In genomic region chr1:112676543-112676942, GRCh38 we compare ENCODE assay signal across 13 cellular contexts. TPM values are rescaled to one million over a fixed set of nuclear protein-coding genes. Genes with fewer than 3 reads are reported as not detected.
DNase-seq lines count a peak whose midpoint lies in the region; ATAC-seq and TF ChIP-seq lines count a peak whose summit lies in the region.
"Had no signal": no experiment of that assay in that cellular context is flagged by ENCODE, and none has a peak within 500 bp of the region (broad histone marks: within the 10 kb centered on the region; RNA-seq: fewer than 3 reads in every experiment).

No MANE protein-coding gene starts in this region.

- intact Hi-C loops in activated CD4-positive, alpha-beta memory T cell treated with anti-CD3 and anti-CD28 coated beads for 36 hours (cut with micrococcal nuclease): loop anchor here (10.0 kb wide), 1 partner anchor 172 kb away; the partner anchor contains the start of gene WNT2B
- intact Hi-C loops in activated B cell treated with CpG ODN at 0.5 μM for 24 hours (cut with micrococcal nuclease): loop anchor here (10.0 kb wide), 1 partner anchor 172 kb away; the partner anchor contains the start of gene WNT2B

- TF ChIP-seq CTCF in KMS-11 (conservative IDR thresholded peaks at IDR 0.05; ENCODE audit: low read depth, low read length) (no peak), activated B cell treated with CpG ODN at 0.5 μM for 24 hours (IDR thresholded peaks at IDR 0.05) (no peak), nephron (IDR thresholded peaks at IDR 0.05; ENCODE audit: unreplicated experiment in 3 of 3) (no peak)

- H3K27me3 Mint-ChIP-seq in activated CD4-positive, alpha-beta memory T cell treated with anti-CD3 and anti-CD28 coated beads, Interleukin-2, amount 10 ng/mL, durations not matched to agents 7 days and 5 days: no peaks in the 10 kb centered on the region
- no peaks in the 10 kb centered on the region for H3K27me3 Mint-ChIP-seq in activated CD4-positive, alpha-beta memory T cell treated with anti-CD3 and anti-CD28 coated beads for 36 hours
- H3K27me3 Mint-ChIP-seq in activated B cell treated with CpG ODN at 0.5 μM for 24 hours: no peaks in the 10 kb centered on the region
- no peaks in the 10 kb centered on the region for H3K27me3 Mint-ChIP-seq in nephron (ENCODE audit: low read depth)

- H3K27ac Mint-ChIP-seq in activated CD4-positive, alpha-beta memory T cell treated with anti-CD3 and anti-CD28 coated beads, Interleukin-2, amount 10 ng/mL, durations not matched to agents 7 days and 5 days: no peak overlapping the region
- H3K27ac Mint-ChIP-seq in activated CD4-positive, alpha-beta memory T cell treated with anti-CD3 and anti-CD28 coated beads for 36 hours: no peak overlapping the region
- peak overlapping the region; percentile 42 for H3K27ac Mint-ChIP-seq in activated B cell treated with CpG ODN at 0.5 μM for 24 hours
- peak overlapping the region; percentile 53 to 93 (median 80) for H3K27ac Mint-ChIP-seq in nephron

- H3K4me2 ChIP-seq in KMS-11: peak overlapping the region; percentile 95; the same call in 1 of the 2 replicates

- no peak overlapping the region for H2AFZ ChIP-seq in KMS-11 (ENCODE audit: low read depth)

- POLR2A ChIA-PET in activated CD4-positive, alpha-beta memory T cell treated with anti-CD3 and anti-CD28 coated beads, Interleukin-2, amount 10 ng/mL, durations not matched to agents 7 days and 5 days (lab: Charles Lee): interaction anchor here (2.0 to 5.1 kb wide), 7 partner anchors 9 to 57 kb away, joined by 6 to 101 read pairs (median 46); partner anchors contain the start of genes CAPZA1, PPM1J, RHOC and ST7L
- POLR2A ChIA-PET in activated CD4-positive, alpha-beta memory T cell treated with anti-CD3 and anti-CD28 coated beads for 36 hours (lab: Charles Lee): no interaction called here
- POLR2A ChIA-PET in activated B cell treated with CpG ODN at 0.5 μM for 24 hours (lab: Charles Lee): no interaction called here

- H3K4me3 Mint-ChIP-seq in activated CD4-positive, alpha-beta memory T cell treated with anti-CD3 and anti-CD28 coated beads, Interleukin-2, amount 10 ng/mL, durations not matched to agents 7 days and 5 days: peak overlapping the region; percentile 5
- no peak overlapping the region for H3K4me3 Mint-ChIP-seq in activated CD4-positive, alpha-beta memory T cell treated with anti-CD3 and anti-CD28 coated beads for 36 hours
- peak overlapping the region; percentile 80 for H3K4me3 Mint-ChIP-seq in activated B cell treated with CpG ODN at 0.5 μM for 24 hours
- peak overlapping the region; percentile 85 to 88 (median 87) for H3K4me3 Mint-ChIP-seq in nephron

- peaks cover 20% of the 10 kb centered on the region for H3K4me1 ChIP-seq in KMS-11 (ENCODE audit: low read depth, poor library complexity, severe bottlenecking)

- peaks cover 62% of the 10 kb centered on the region for H3K36me3 Mint-ChIP-seq in activated CD4-positive, alpha-beta memory T cell treated with anti-CD3 and anti-CD28 coated beads, Interleukin-2, amount 10 ng/mL, durations not matched to agents 7 days and 5 days (ENCODE audit: low read depth)
- H3K36me3 Mint-ChIP-seq in activated CD4-positive, alpha-beta memory T cell treated with anti-CD3 and anti-CD28 coated beads for 36 hours: peaks cover 12% of the 10 kb centered on the region
- H3K36me3 Mint-ChIP-seq in activated B cell treated with CpG ODN at 0.5 μM for 24 hours (ENCODE audit: low read depth) (peaks cover 12% of the 10 kb centered on the region), nephron (ENCODE audit: low read depth) (peaks cover 42% of the 10 kb centered on the region)

- H3K36me3 ChIP-seq in KMS-11 (ENCODE audit: insufficient read depth): no peaks in the 10 kb centered on the region
- H3K36me3 ChIP-seq: transverse colon had no signal

- no peak overlapping the region for H3K27ac ChIP-seq in KMS-11

- H3K4me1 Mint-ChIP-seq in activated CD4-positive, alpha-beta memory T cell treated with anti-CD3 and anti-CD28 coated beads, Interleukin-2, amount 10 ng/mL, durations not matched to agents 7 days and 5 days: peaks cover 40% of the 10 kb centered on the region
- peaks cover 46% of the 10 kb centered on the region for H3K4me1 Mint-ChIP-seq in activated CD4-positive, alpha-beta memory T cell treated with anti-CD3 and anti-CD28 coated beads for 36 hours (ENCODE audit: low read depth)
- peaks cover 35% of the 10 kb centered on the region for H3K4me1 Mint-ChIP-seq in activated B cell treated with CpG ODN at 0.5 μM for 24 hours
- H3K4me1 Mint-ChIP-seq in nephron: peaks cover 36% of the 10 kb centered on the region

- CTCF ChIA-PET in activated CD4-positive, alpha-beta memory T cell treated with anti-CD3 and anti-CD28 coated beads, Interleukin-2, amount 10 ng/mL, durations not matched to agents 7 days and 5 days (lab: Charles Lee): interaction anchor here (2.3 to 2.9 kb wide), 3 partner anchors 28 to 285 kb away, joined by 9 to 22 read pairs (median 11); no protein-coding TSS in a partner anchor
- CTCF ChIA-PET in activated CD4-positive, alpha-beta memory T cell treated with anti-CD3 and anti-CD28 coated beads for 36 hours (lab: Charles Lee): interaction anchor here (1.0 to 1.5 kb wide), 4 partner anchors 32 to 396 kb away, joined by 3 read pairs; partner anchors contain the start of gene LRIG2
- CTCF ChIA-PET in activated B cell treated with CpG ODN at 0.5 μM for 24 hours (lab: Charles Lee): interaction anchor here (0.6 kb wide), 1 partner anchor 54 kb away, joined by 3 read pairs; no protein-coding TSS in a partner anchor

- H3K4me3 ChIP-seq in KMS-11 (IDR thresholded peaks at IDR 0.05; ENCODE audit: insufficient read depth, low read depth, low read length): no peak overlapping the region

- no peaks in the 10 kb centered on the region for H3K79me2 ChIP-seq in KMS-11 (ENCODE audit: insufficient read depth, low read depth)

- DNase-seq in activated CD4-positive, alpha-beta memory T cell treated with anti-CD3 and anti-CD28 coated beads, Interleukin-2, amount 10 ng/mL, durations not matched to agents 7 days and 5 days: no peak
- no peak for DNase-seq in activated CD4-positive, alpha-beta memory T cell treated with anti-CD3 and anti-CD28 coated beads for 36 hours
- no peak for DNase-seq in activated B cell treated with CpG ODN at 0.5 μM for 24 hours
- no peak for DNase-seq in activated CD8-positive, alpha-beta memory T cell treated with anti-CD3 and anti-CD28 coated beads, Interleukin-2, amount 50 U/mL, for 4 hours
- DNase-seq in anterior cingulate cortex (lab: John Stamatoyannopoulos, UW): no peak
- no peak for DNase-seq in SW 1271 (lab: John Stamatoyannopoulos, UW)
- DNase-seq: DMS153; effector CD4-positive, alpha-beta T cell; NCI-H1092 treated with DMSO at 0.1 percent for 48 hours; NCI-H226; transverse colon had no signal

- no peaks in the 10 kb centered on the region for H3K27me3 ChIP-seq in KMS-11 (ENCODE audit: insufficient read depth, low read depth)
- H3K27me3 ChIP-seq: transverse colon had no signal

- no peaks in the 10 kb centered on the region for H4K20me1 ChIP-seq in KMS-11 (ENCODE audit: insufficient read depth)

- peak; percentile 32 for ATAC-seq in activated B cell treated with CpG ODN at 0.5 μM for 24 hours (ENCODE audit: low read depth)

- no peak overlapping the region for H3K9ac ChIP-seq in KMS-11

- H3K9me3 Mint-ChIP-seq in activated CD4-positive, alpha-beta memory T cell treated with anti-CD3 and anti-CD28 coated beads, Interleukin-2, amount 10 ng/mL, durations not matched to agents 7 days and 5 days: no peaks in the 10 kb centered on the region
- H3K9me3 Mint-ChIP-seq in activated CD4-positive, alpha-beta memory T cell treated with anti-CD3 and anti-CD28 coated beads for 36 hours: no peaks in the 10 kb centered on the region
- H3K9me3 Mint-ChIP-seq in activated B cell treated with CpG ODN at 0.5 μM for 24 hours (no peaks in the 10 kb centered on the region), nephron (peaks cover 3% of the 10 kb centered on the region)

RNA-seq across cellular contexts. Expression of gene MOV10, which starts 2.1 kb away (rescaled TPM):
- total RNA-seq in activated CD4-positive, alpha-beta memory T cell treated with anti-CD3 and anti-CD28 coated beads, Interleukin-2, amount 10 ng/mL, durations not matched to agents 7 days and 5 days: 100 to 1,000 TPM; 100 to 102 TPM
- 10 to 100 TPM; 57.7 to 63.1 TPM for total RNA-seq in activated CD4-positive, alpha-beta memory T cell treated with anti-CD3 and anti-CD28 coated beads for 36 hours
- total RNA-seq in activated B cell treated with CpG ODN at 0.5 μM for 24 hours: 33.3 and 36.4 TPM in 2 replicates

RNA-seq across cellular contexts. Expression of gene RHOC, which starts 30.4 kb away (rescaled TPM):
- total RNA-seq in activated CD4-positive, alpha-beta memory T cell treated with anti-CD3 and anti-CD28 coated beads, Interleukin-2, amount 10 ng/mL, durations not matched to agents 7 days and 5 days: 10 to 100 TPM; 87.1 to 92.4 TPM
- total RNA-seq in activated CD4-positive, alpha-beta memory T cell treated with anti-CD3 and anti-CD28 coated beads for 36 hours: 10 to 100 TPM; 50.1 to 51.6 TPM
- 11.5 and 13.5 TPM in 2 replicates for total RNA-seq in activated B cell treated with CpG ODN at 0.5 μM for 24 hours

RNA-seq across cellular contexts. Expression of gene PPM1J, which starts 38.6 kb away (rescaled TPM):
- not detected for total RNA-seq in activated CD4-positive, alpha-beta memory T cell treated with anti-CD3 and anti-CD28 coated beads, Interleukin-2, amount 10 ng/mL, durations not matched to agents 7 days and 5 days
- 1 to 10 TPM in 1 of 2 experiments, under 1 TPM in 1; 0.69 to 1.2 TPM for total RNA-seq in activated CD4-positive, alpha-beta memory T cell treated with anti-CD3 and anti-CD28 coated beads for 36 hours
- 0.46 and 0.75 TPM in 2 replicates for total RNA-seq in activated B cell treated with CpG ODN at 0.5 μM for 24 hours

RNA-seq across cellular contexts. Expression of gene CAPZA1, which starts 56.9 kb away (rescaled TPM):
- total RNA-seq in activated CD4-positive, alpha-beta memory T cell treated with anti-CD3 and anti-CD28 coated beads, Interleukin-2, amount 10 ng/mL, durations not matched to agents 7 days and 5 days: 100 to 1,000 TPM; 340 to 342 TPM
- 100 to 1,000 TPM; 261 to 274 TPM for total RNA-seq in activated CD4-positive, alpha-beta memory T cell treated with anti-CD3 and anti-CD28 coated beads for 36 hours
- total RNA-seq in activated B cell treated with CpG ODN at 0.5 μM for 24 hours: 221 and 227 TPM in 2 replicates

RNA-seq across cellular contexts. Expression of gene ST7L, which starts 57.6 kb away (rescaled TPM):
- 10 to 100 TPM; 13.7 to 14.0 TPM for total RNA-seq in activated CD4-positive, alpha-beta memory T cell treated with anti-CD3 and anti-CD28 coated beads, Interleukin-2, amount 10 ng/mL, durations not matched to agents 7 days and 5 days
- total RNA-seq in activated CD4-positive, alpha-beta memory T cell treated with anti-CD3 and anti-CD28 coated beads for 36 hours: 10 to 100 TPM; 11.2 to 15.4 TPM
- 12.4 and 13.8 TPM in 2 replicates for total RNA-seq in activated B cell treated with CpG ODN at 0.5 μM for 24 hours

Comparison
In these comparisons a context has a peak if more than half of its experiments do, and no peak if none do; other contexts are left out.
1. H3K27ac Mint-ChIP-seq: peak in activated B cell treated with CpG ODN at 0.5 μM for 24 hours (single experiment) and nephron (3 of 3); none in activated CD4-positive, alpha-beta memory T cell treated with anti-CD3 and anti-CD28 coated beads, Interleukin-2, amount 10 ng/mL, durations not matched to agents 7 days and 5 days (single experiment) and activated CD4-positive, alpha-beta memory T cell treated with anti-CD3 and anti-CD28 coated beads for 36 hours (single experiment).